In the genomic region with DNA sequence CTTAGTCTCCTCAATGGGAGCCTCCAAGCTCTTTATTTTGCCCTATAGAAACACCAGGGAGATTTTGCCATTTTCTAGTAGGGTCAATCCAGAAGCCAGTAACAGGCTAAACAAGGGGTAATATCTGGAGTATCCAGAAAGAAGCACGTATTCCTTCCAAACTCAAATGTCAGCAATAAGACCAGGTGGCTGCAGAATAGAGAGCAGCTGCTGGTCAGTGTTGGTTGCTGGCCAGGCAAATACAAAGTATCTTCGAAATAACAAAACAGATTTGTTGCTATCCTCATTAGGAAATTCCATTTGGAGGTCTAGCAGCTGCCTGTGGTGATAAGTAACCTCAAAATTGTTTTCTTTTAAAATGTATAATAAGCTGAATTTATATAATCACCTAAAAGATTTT, we compare ENCODE assay signal across 27 cellular contexts.
"Had no signal": no experiment of that assay in that cellular context is flagged by ENCODE, and none has a peak within 500 bp of the region (broad histone marks: within the 10 kb centered on the region; RNA-seq: fewer than 3 reads in every experiment).

No MANE protein-coding gene starts in this region.

- H3K4me3 ChIP-seq: cardiac muscle cell had no signal

- H3K27ac ChIP-seq: cardiac muscle cell, WERI-Rb-1 had no signal

- DNase-seq: activated CD4-positive, alpha-beta memory T cell treated with anti-CD3 and anti-CD28 coated beads, Interleukin-2, amount 10 ng/mL, durations not matched to agents 7 days and 5 days; activated CD4-positive, alpha-beta T cell treated with anti-CD3 and anti-CD28 coated beads for 1 hour; activated CD4-positive, alpha-beta T cell treated with anti-CD3 and anti-CD28 coated beads for 48 hours; activated CD4-positive, CD25-positive, alpha-beta regulatory T cell; activated CD8-positive, alpha-beta memory T cell treated with anti-CD3 and anti-CD28 coated beads for 24 hours; activated CD8-positive, alpha-beta memory T cell treated with anti-CD3 and anti-CD28 coated beads, Interleukin-2, amount 10 ng/mL, durations not matched to agents 7 days and 5 days; activated CD8-positive, alpha-beta memory T cell treated with anti-CD3 and anti-CD28 coated beads, Interleukin-2, amount 50 U/mL, for 48 hours; activated effector memory CD4-positive, alpha-beta T cell treated with Interleukin-2 at 50 U/mL for 16 hours; activated naive CD4-positive, alpha-beta T cell treated with anti-CD3 and anti-CD28 coated beads, Interleukin-2, amount 10 ng/mL, durations not matched to agents 7 days and 5 days; activated naive CD8-positive, alpha-beta T cell treated with anti-CD3 and anti-CD28 coated beads, Interleukin-2, amount 50 U/mL, for 24 hours; activated T-cell treated with anti-CD3 and anti-CD28 coated beads, Interleukin-2, amount 50 U/mL, for 48 hours; anterior cingulate cortex; Karpas-422; KBM-7; NCI-H1105; NCI-H1417 treated with DMSO at 0.1 percent for 48 hours; NCI-H187 treated with DMSO at 0.1 percent for 48 hours; NCI-H2081 treated with DMSO at 0.1 percent for 48 hours; NCI-H226; NCI-H446 treated with DMSO at 0.1 percent for 48 hours; NCI-H524; SIG-M5; SW 1271; T1000; WERI-Rb-1 had no signal

- H3K27me3 ChIP-seq: cardiac muscle cell had no signal

- ATAC-seq: activated CD8-positive, alpha-beta memory T cell treated with anti-CD3 and anti-CD28 coated beads, Interleukin-2, amount 10 ng/mL, durations not matched to agents 7 days and 5 days; activated naive CD8-positive, alpha-beta T cell treated with anti-CD3 and anti-CD28 coated beads, Interleukin-2, amount 50 U/mL, for 24 hours; SK-N-SH treated with all-trans-retinoic acid at 6 μM for 48 hours had no signal

- H3K36me3 ChIP-seq: cardiac muscle cell, WERI-Rb-1 had no signal
